23 cellular contexts compared by ENCODE assay signal in genomic region chr2:38260972-38261371, GRCh38.
DNase-seq lines count a peak whose midpoint lies in the region; ATAC-seq, FAIRE-seq and TF ChIP-seq lines count a peak whose summit lies in the region.
"Had no signal": no experiment of that assay in that cellular context is flagged by ENCODE, and none has a peak within 500 bp of the region (broad histone marks: within the 10 kb centered on the region; RNA-seq: fewer than 3 reads in every experiment).

No MANE protein-coding gene starts in this region.

- TF ChIP-seq CTCF in GM12878 (IDR thresholded peaks at IDR 0.05 in 2 of 3, conservative IDR thresholded peaks at IDR 0.05 in 1 of 3; ENCODE audit: control insufficient read depth in 2 of 3, extremely low read depth in 1 of 3, insufficient read depth in 1 of 3, low read depth in 3 of 3, low read length in 3 of 3) (no peak), osteoblast (IDR thresholded peaks at IDR 0.05; ENCODE audit: extremely low read depth, low read depth, low read length) (no peak)

- H3K4me1 Mint-ChIP-seq in CD4-positive, CD25-positive, alpha-beta regulatory T cell, result peaks cover 0 to 17% (median 4%) of the 10 kb centered on the region in 4 donors

- no peak for ATAC-seq in CD4-positive, CD25-positive, alpha-beta regulatory T cell (ENCODE audit: low read depth in 2 of 2)
- peak; percentile 28; the same call in 2 of the 3 replicates for ATAC-seq in GM12878

- DNase-seq in CD4-positive, CD25-positive, alpha-beta regulatory T cell, result peak in 2 of 3 donors; percentile 6 to 15
- DNase-seq in Karpas-422 (no peak), GM12878 (ENCODE audit: low read depth, low spot score) (no peak), osteoblast (ENCODE audit: insufficient read length, low spot score, missing footprints) (no peak), NCI-H526 treated with DMSO at 0.1 percent for 48 hours (lab: John Stamatoyannopoulos, UW) (no peak), globus pallidus (ENCODE audit: low spot score) (no peak), GDM1 (lab: John Stamatoyannopoulos, UW) (no peak), activated gamma-delta T cell treated with Interleukin-2 at 50 U/mL for 16 hours (no peak)
- DNase-seq: ACHN; activated CD4-positive, alpha-beta T cell treated with anti-CD3 and anti-CD28 coated beads, Interleukin-2, amount 10 ng/mL, durations not matched to agents 24 days and 14 days; activated naive CD8-positive, alpha-beta T cell treated with anti-CD3 and anti-CD28 coated beads for 36 hours; Calu3; central memory CD4-positive, alpha-beta T cell; DND-41; head of caudate nucleus; NCI-H526; substantia nigra had no signal

- H3K9me3 ChIP-seq in CD4-positive, CD25-positive, alpha-beta regulatory T cell (ENCODE audit: control insufficient read depth in 2 of 2, low read length in 2 of 2), result peaks cover 0 to 1% of the 10 kb centered on the region in 2 experiments
- no peaks in the 10 kb centered on the region for H3K9me3 ChIP-seq in Karpas-422 (ENCODE audit: low read length)
- no peaks in the 10 kb centered on the region; the same call in 1 of the 3 replicates for H3K9me3 ChIP-seq in GM12878 (replicated peaks; ENCODE audit: control insufficient read depth, insufficient read depth, low read length)
- no peaks in the 10 kb centered on the region for H3K9me3 ChIP-seq in osteoblast (ENCODE audit: low read depth, low read length)
- H3K9me3 ChIP-seq: vagina had no signal

- H3K9me2 ChIP-seq in Karpas-422 (replicated peaks; ENCODE audit: insufficient read depth, low read length), result no peaks in the 10 kb centered on the region

- peaks cover 0 to 5% (median 2%) of the 10 kb centered on the region in 7 donors for H3K9me3 Mint-ChIP-seq in CD4-positive, CD25-positive, alpha-beta regulatory T cell
- H3K9me3 Mint-ChIP-seq: T-helper 1 cell treated with Interleukin-12 subunit alpha and Interleukin-12 subunit beta and Interleukin-4 antibody, amounts not matched to agents 30 μg/mL and 1 μg/mL, for 36 hours had no signal

- no peaks in the 10 kb centered on the region for H4K20me1 ChIP-seq in Karpas-422 (ENCODE audit: insufficient read depth, low read depth, low read length)
- no peaks in the 10 kb centered on the region for H4K20me1 ChIP-seq in GM12878 (ENCODE audit: control insufficient read depth, insufficient read depth)
- no peaks in the 10 kb centered on the region for H4K20me1 ChIP-seq in osteoblast (ENCODE audit: insufficient read depth, low read length)

- H3K27ac Mint-ChIP-seq in CD4-positive, CD25-positive, alpha-beta regulatory T cell, result no peak overlapping the region
- H3K27ac Mint-ChIP-seq: activated naive CD8-positive, alpha-beta T cell treated with anti-CD3 and anti-CD28 coated beads for 36 hours; activated T-helper 2 cell treated with anti-CD3 and anti-CD28 coated beads, Interferon-gamma antibody, Interleukin-2, Interleukin-4, amounts not matched to agents 10 μg/mL and 5 μg/mL and 100 μg/mL, durations not matched to agents 14 hours and 24 hours and 36 hours; T-helper 1 cell treated with Interleukin-12 subunit alpha and Interleukin-12 subunit beta and Interleukin-4 antibody, amounts not matched to agents 30 μg/mL and 1 μg/mL, for 36 hours had no signal

- H3K4me2 ChIP-seq in Karpas-422 (ENCODE audit: low read depth, low read length, poor library complexity, severe bottlenecking), result peak overlapping the region; percentile 41
- 0 out of 2 replicates have a peak overlapping the region, but pooled peaks have one; percentile 45 for H3K4me2 ChIP-seq in GM12878 (ENCODE audit: control insufficient read depth, insufficient read depth)
- H3K4me2 ChIP-seq in osteoblast (ENCODE audit: insufficient read depth, low read length), result peak overlapping the region; percentile 86
- H3K4me2 ChIP-seq: smooth muscle cell had no signal

- no peak for TF ChIP-seq EP300 in GM12878 (IDR thresholded peaks at IDR 0.05; ENCODE audit: borderline replicate concordance in 1 of 2, control insufficient read depth in 1 of 2, low read depth in 2 of 2, low read length in 2 of 2)

- no peak for TF ChIP-seq RAD21 in GM12878 (IDR thresholded peaks at IDR 0.05; ENCODE audit: insufficient read depth, low read depth, low read length)

- no peaks in the 10 kb centered on the region for H3K36me3 ChIP-seq in CD4-positive, CD25-positive, alpha-beta regulatory T cell (ENCODE audit: control insufficient read depth, insufficient read depth, low read length)
- H3K36me3 ChIP-seq in Karpas-422 (ENCODE audit: insufficient read depth, low read length) (no peaks in the 10 kb centered on the region), GM12878 (ENCODE audit: control insufficient read depth in 2 of 2, insufficient read depth in 2 of 2, low read length in 1 of 2) (no peaks in the 10 kb centered on the region), osteoblast (ENCODE audit: insufficient read depth, low read length) (no peaks in the 10 kb centered on the region)
- H3K36me3 ChIP-seq: vagina had no signal

- peaks cover 37% of the 10 kb centered on the region for H3K27me3 Mint-ChIP-seq in CD4-positive, CD25-positive, alpha-beta regulatory T cell

- H3K4me3 Mint-ChIP-seq in CD4-positive, CD25-positive, alpha-beta regulatory T cell, result peak overlapping the region in 2 of 4 donors; percentile 63 to 79
- H3K4me3 Mint-ChIP-seq: activated CD4-positive, alpha-beta T cell treated with anti-CD3 and anti-CD28 coated beads, Interleukin-2, amount 10 ng/mL, durations not matched to agents 24 days and 14 days; activated naive CD8-positive, alpha-beta T cell treated with anti-CD3 and anti-CD28 coated beads for 36 hours; T-helper 1 cell treated with Interleukin-12 subunit alpha and Interleukin-12 subunit beta and Interleukin-4 antibody, amounts not matched to agents 30 μg/mL and 1 μg/mL, for 36 hours had no signal

- intact Hi-C loops in GM12878 (cut with micrococcal nuclease; ENCODE audit: unreplicated experiment), result loop anchor here (2.0 to 5.0 kb wide), 2 partner anchors 76 to 94 kb away; no protein-coding TSS in a partner anchor

- H3K27ac ChIP-seq in CD4-positive, CD25-positive, alpha-beta regulatory T cell (ENCODE audit: insufficient read depth, low read length, poor library complexity, severe bottlenecking), result no peak overlapping the region
- no peak overlapping the region for H3K27ac ChIP-seq in Karpas-422 (ENCODE audit: low read length)
- H3K27ac ChIP-seq in GM12878 (ENCODE audit: control insufficient read depth, insufficient read depth), result peak overlapping the region; percentile 57
- H3K27ac ChIP-seq in osteoblast (ENCODE audit: low read depth, low read length), result peak overlapping the region; percentile 22
- H3K27ac ChIP-seq: vagina had no signal

- H3K36me3 Mint-ChIP-seq in CD4-positive, CD25-positive, alpha-beta regulatory T cell, result no peaks in the 10 kb centered on the region
- H3K36me3 Mint-ChIP-seq: activated naive CD8-positive, alpha-beta T cell treated with anti-CD3 and anti-CD28 coated beads for 36 hours had no signal

- SMC1A ChIA-PET in GM12878 (lab: Charles Lee; ENCODE audit: uncharacterized antibody, unreplicated experiment), result interaction anchor here (1.4 to 3.2 kb wide), 3 partner anchors 13 to 145 kb away, joined by 3 to 17 read pairs (median 4); no protein-coding TSS in a partner anchor

- H3K9ac ChIP-seq in Karpas-422 (ENCODE audit: low read length), result no peak overlapping the region
- H3K9ac ChIP-seq in GM12878 (ENCODE audit: control insufficient read depth, insufficient read depth, low read length), result peak overlapping the region; percentile 22; the same call in 1 of the 2 replicates

- no peak for TF ChIP-seq POLR2A in GM12878 (IDR thresholded peaks at IDR 0.05; ENCODE audit: low read depth, low read length)

- no peaks in the 10 kb centered on the region for H3K79me2 ChIP-seq in Karpas-422 (ENCODE audit: low read length)
- no peaks in the 10 kb centered on the region for H3K79me2 ChIP-seq in GM12878 (ENCODE audit: control insufficient read depth, insufficient read depth, low read length)
- no peaks in the 10 kb centered on the region for H3K79me2 ChIP-seq in osteoblast (ENCODE audit: insufficient read depth, low read length)

- in situ Hi-C loops in GM12878 (cut with MboI), result no loop called here

- CTCF ChIA-PET in GM12878 (lab: Yijun Ruan, JAX), result interaction anchor here (1.2 to 1.3 kb wide), 3 partner anchors 14 to 865 kb away, joined by 3 to 4 read pairs (median 3); no protein-coding TSS in a partner anchor

- no TSS peak for BruUV-seq in GM12878 (replicated peaks; lab: Mats Ljungman, UMichigan)

- H3K4me1 ChIP-seq in CD4-positive, CD25-positive, alpha-beta regulatory T cell (ENCODE audit: control insufficient read depth, insufficient read depth, low read length, poor library complexity, severe bottlenecking), result no peaks in the 10 kb centered on the region
- H3K4me1 ChIP-seq in Karpas-422 (ENCODE audit: low read length) (peaks cover 5% of the 10 kb centered on the region), GM12878 (ENCODE audit: control insufficient read depth, insufficient read depth, low read length) (peaks cover 32% of the 10 kb centered on the region), osteoblast (ENCODE audit: insufficient read depth, low read length) (peaks cover 5% of the 10 kb centered on the region)
- H3K4me1 ChIP-seq: vagina had no signal

- peak overlapping the region; percentile 37 for H3K4me3 ChIP-seq in CD4-positive, CD25-positive, alpha-beta regulatory T cell (ENCODE audit: low read depth, low read length)
- H3K4me3 ChIP-seq in Karpas-422 (ENCODE audit: low read length) (peak overlapping the region; percentile 3; the same call in 1 of the 2 replicates), GM12878 (no peak overlapping the region; the same call in 1 of the 2 replicates), osteoblast (ENCODE audit: insufficient read depth, low read length) (peak overlapping the region; percentile 72)
- H3K4me3 ChIP-seq: smooth muscle cell, vagina had no signal

- WGBS in GM12878 (ENCODE audit: insufficient coverage, insufficient replicate concordance, low lambda C conversion rate, missing lambda C conversion rate), result 36% methylated on average over 2 of the region's 2 CpGs

- peaks cover 6% of the 10 kb centered on the region for H3K27me3 ChIP-seq in CD4-positive, CD25-positive, alpha-beta regulatory T cell (ENCODE audit: control insufficient read depth, insufficient read depth, low read length)
- H3K27me3 ChIP-seq in Karpas-422 (ENCODE audit: low read length) (no peaks in the 10 kb centered on the region), GM12878 (replicated peaks in 1 of 2; ENCODE audit: control insufficient read depth in 2 of 2, insufficient read depth in 2 of 2, low read length in 1 of 2) (no peaks in the 10 kb centered on the region), osteoblast (ENCODE audit: insufficient read depth, low read length) (no peaks in the 10 kb centered on the region)
- H3K27me3 ChIP-seq: vagina had no signal

- H2AFZ ChIP-seq in Karpas-422 (ENCODE audit: low read length), result peak overlapping the region; percentile 55; the same call in 1 of the 2 replicates
- H2AFZ ChIP-seq in GM12878 (ENCODE audit: control insufficient read depth, low read depth, low read length), result no peak overlapping the region
- peak overlapping the region; percentile 88 for H2AFZ ChIP-seq in osteoblast (ENCODE audit: low read length)

- POLR2A ChIA-PET in GM12878 (lab: Charles Lee), result no interaction called here

- RAD21 ChIA-PET in GM12878 (lab: Charles Lee; ENCODE audit: unreplicated experiment), result interaction anchor here (1.3 kb wide), 1 partner anchor 10 kb away, joined by 3 read pairs; no protein-coding TSS in a partner anchor

- no peak for FAIRE-seq in GM12878 (lab: Jason Lieb, UNC)
- FAIRE-seq: astrocyte, GM19239 had no signal

Comparison
In these comparisons a context has a peak if more than half of its experiments do, and no peak if none do; other contexts are left out.
1. DNase-seq: peak in CD4-positive, CD25-positive, alpha-beta regulatory T cell (2 of 3); none in Karpas-422 (single experiment), GM12878 (single experiment), osteoblast (single experiment), NCI-H526 treated with DMSO at 0.1 percent for 48 hours (single experiment), globus pallidus (single experiment), GDM1 (single experiment) and activated gamma-delta T cell treated with Interleukin-2 at 50 U/mL for 16 hours (single experiment).
2. H3K27ac ChIP-seq: peak in GM12878 (single experiment) and osteoblast (single experiment); none in CD4-positive, CD25-positive, alpha-beta regulatory T cell (single experiment) and Karpas-422 (single experiment).
3. Peak in every context shown above with its lines, with median percentiles within 50 percentile points of each other: H3K4me2 ChIP-seq.